ENCODE assay signal across 31 cellular contexts in genomic region chr4:53551281-53551864, GRCh38. TPM values are rescaled to one million over a fixed set of nuclear protein-coding genes. Genes with fewer than 3 reads are reported as not detected.
"Had no signal": no experiment of that assay in that cellular context is flagged by ENCODE, and none has a peak within 500 bp of the region (broad histone marks: within the 10 kb centered on the region; RNA-seq: fewer than 3 reads in every experiment).

No MANE protein-coding gene starts in this region.

- H3K27ac Mint-ChIP-seq: mesothelial cell of epicardium; naive B cell; natural killer cell; stimulated activated naive B cell treated with anti-CD40 and anti-IgM and Interleukin-4, amounts not matched to agents 10 μg/mL and 1 μg/mL and 100 μg/mL, for 72 hours; stimulated activated naive CD8-positive, alpha-beta T cell treated with anti-CD3 and anti-CD28 coated beads, Interleukin-15, Interleukin-2, amounts not matched to agents 100 ng/mL and 50 ng/mL, for 24 hours; type B pancreatic cell had no signal

- FAIRE-seq: pancreas had no signal

- H3K36me3 ChIP-seq: heart right ventricle, lower lobe of right lung, pancreas, prostate gland, suprapubic skin, thoracic aorta, tibial nerve, vagina had no signal

- H3K4me1 ChIP-seq: lower lobe of right lung, prostate gland, suprapubic skin had no signal

- H3K27ac ChIP-seq: hepatocyte, lower lobe of right lung, pancreas, prostate gland, suprapubic skin, thoracic aorta, tibial nerve, vagina had no signal

- H3K4me2 ChIP-seq: hepatocyte had no signal

- H3K36me3 Mint-ChIP-seq: naive B cell; natural killer cell; stimulated activated naive B cell treated with anti-CD40 and anti-IgM and Interleukin-4, amounts not matched to agents 10 μg/mL and 1 μg/mL and 100 μg/mL, for 72 hours; type B pancreatic cell had no signal

- H3K4me3 ChIP-seq: heart right ventricle, hepatocyte, lower lobe of right lung, pancreas, prostate gland, skin epidermis, suprapubic skin, thoracic aorta, tibial nerve, vagina had no signal

- H3K9me3 ChIP-seq: heart right ventricle, lower lobe of right lung, pancreas, prostate gland, suprapubic skin, thoracic aorta, tibial nerve, vagina had no signal

- H3K9me3 Mint-ChIP-seq: nephron progenitor cell, type B pancreatic cell had no signal

- H3K4me3 Mint-ChIP-seq: mesothelial cell of epicardium; naive B cell; natural killer cell; nephron progenitor cell; stimulated activated naive B cell treated with anti-CD40 and anti-IgM and Interleukin-4, amounts not matched to agents 10 μg/mL and 1 μg/mL and 100 μg/mL, for 72 hours; stimulated activated naive CD8-positive, alpha-beta T cell treated with anti-CD3 and anti-CD28 coated beads, Interleukin-15, Interleukin-2, amounts not matched to agents 100 ng/mL and 50 ng/mL, for 24 hours; type B pancreatic cell had no signal

- DNase-seq: heart right ventricle; islet precursor cell; kidney glomerular epithelial cell; lower lobe of right lung; mammary epithelial cell; mesendoderm; naive B cell; natural killer cell; nephron progenitor cell; pancreas; retina; right cardiac atrium; stimulated activated CD4-positive, alpha-beta T cell treated with anti-CD3 and anti-CD28 coated beads, Interleukin-12 subunit alpha, Interleukin-12 subunit beta, amount 100 ng/mL, for 4 hours; stimulated activated CD4-positive, alpha-beta T cell treated with anti-CD3 and anti-CD28 coated beads, Interleukin-15, amount 100 ng/mL, for 24 hours; stimulated activated CD4-positive, alpha-beta T cell treated with anti-CD3 and anti-CD28 coated beads, Interleukin-2, amount 100 ng/mL, for 24 hours; stimulated activated CD4-positive, alpha-beta T cell treated with anti-CD3 and anti-CD28 coated beads, Interleukin-4, amount 100 ng/mL, for 1 hour; stimulated activated naive B cell treated with anti-CD40 and anti-IgM and Interleukin-4, amounts not matched to agents 10 μg/mL and 1 μg/mL and 100 μg/mL, for 72 hours had no signal

- H2AFZ ChIP-seq: hepatocyte had no signal

- ATAC-seq: heart right ventricle; left cardiac atrium; left lobe of liver; lower lobe of right lung; natural killer cell; pancreas; sciatic nerve; stimulated activated naive B cell treated with anti-CD40 and anti-IgM and Interleukin-4, amounts not matched to agents 10 μg/mL and 1 μg/mL and 100 μg/mL, for 72 hours had no signal

- H3K4me1 Mint-ChIP-seq: naive B cell; natural killer cell; nephron progenitor cell; stimulated activated naive B cell treated with anti-CD40 and anti-IgM and Interleukin-4, amounts not matched to agents 10 μg/mL and 1 μg/mL and 100 μg/mL, for 72 hours had no signal

- H3K27me3 ChIP-seq: heart right ventricle, hepatocyte, pancreas, suprapubic skin, tibial nerve, vagina had no signal

- H3K79me2 ChIP-seq: hepatocyte had no signal

RNA-seq across cellular contexts. Expression of gene LNX1, which starts 39.9 kb away (rescaled TPM):
- total RNA-seq: mononuclear cell, natural killer cell had no signal
